In the genomic region with DNA sequence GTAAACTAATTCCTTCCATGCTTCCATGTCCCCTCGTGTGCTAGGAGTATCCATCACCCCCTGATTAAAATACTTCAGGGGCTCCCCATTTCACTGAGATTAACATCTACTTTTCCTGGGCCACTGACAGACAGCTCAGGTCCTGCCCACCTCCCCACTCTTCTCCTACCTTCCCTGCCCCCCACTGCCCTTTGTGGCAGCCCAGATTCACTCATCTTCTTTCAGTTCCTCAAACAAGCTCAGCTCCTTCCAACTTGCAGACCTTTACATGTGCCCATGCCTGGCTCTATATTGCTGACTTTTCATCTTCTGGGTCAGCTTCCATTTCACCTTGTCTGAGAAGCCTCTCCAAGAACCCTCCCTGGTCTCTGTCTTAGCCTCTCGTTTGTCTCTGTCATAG, we compare ENCODE assay signal across 1 cellular context.
TF ChIP-seq lines count a peak whose summit lies in the region.

No MANE protein-coding gene starts in this region.

TF ChIP-seq in GM12878, 131 proteins besides CTCF, POLR2A, EP300 and RAD21 (continues in another document):
- no peak for TF ChIP-seq PAX8 (IDR thresholded peaks at IDR 0.05)
- TF ChIP-seq BRCA1 (IDR thresholded peaks at IDR 0.05; ENCODE audit: low read depth, low read length), result no peak
- TF ChIP-seq IKZF2 (IDR thresholded peaks at IDR 0.05), result peak; percentile 70 to 84
- no peak for TF ChIP-seq ZNF217 (IDR thresholded peaks at IDR 0.05)
- TF ChIP-seq, protein P1, sequence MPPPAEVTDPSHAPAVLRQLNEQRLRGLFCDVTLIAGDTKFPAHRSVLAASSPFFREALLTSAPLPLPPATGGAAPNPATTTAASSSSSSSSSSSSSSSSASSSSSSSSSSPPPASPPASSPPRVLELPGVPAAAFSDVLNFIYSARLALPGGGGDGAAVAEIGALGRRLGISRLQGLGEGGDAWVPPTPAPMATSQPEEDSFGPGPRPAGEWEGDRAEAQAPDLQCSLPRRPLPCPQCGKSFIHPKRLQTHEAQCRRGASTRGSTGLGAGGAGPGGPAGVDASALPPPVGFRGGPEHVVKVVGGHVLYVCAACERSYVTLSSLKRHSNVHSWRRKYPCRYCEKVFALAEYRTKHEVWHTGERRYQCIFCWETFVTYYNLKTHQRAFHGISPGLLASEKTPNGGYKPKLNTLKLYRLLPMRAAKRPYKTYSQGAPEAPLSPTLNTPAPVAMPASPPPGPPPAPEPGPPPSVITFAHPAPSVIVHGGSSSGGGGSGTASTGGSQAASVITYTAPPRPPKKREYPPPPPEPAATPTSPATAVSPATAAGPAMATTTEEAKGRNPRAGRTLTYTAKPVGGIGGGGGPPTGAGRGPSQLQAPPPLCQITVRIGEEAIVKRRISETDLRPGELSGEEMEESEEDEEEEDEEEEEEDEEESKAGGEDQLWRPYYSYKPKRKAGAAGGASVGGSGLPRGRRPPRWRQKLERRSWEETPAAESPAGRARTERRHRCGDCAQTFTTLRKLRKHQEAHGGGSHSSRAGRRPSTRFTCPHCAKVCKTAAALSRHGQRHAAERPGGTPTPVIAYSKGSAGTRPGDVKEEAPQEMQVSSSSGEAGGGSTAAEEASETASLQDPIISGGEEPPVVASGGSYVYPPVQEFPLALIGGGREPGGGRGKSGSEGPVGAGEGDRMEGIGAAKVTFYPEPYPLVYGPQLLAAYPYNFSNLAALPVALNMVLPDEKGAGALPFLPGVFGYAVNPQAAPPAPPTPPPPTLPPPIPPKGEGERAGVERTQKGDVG (CRISPR knock-in tag; IDR thresholded peaks at IDR 0.05), result no peak
- no peak for TF ChIP-seq GATAD2B (conservative IDR thresholded peaks at IDR 0.05; ENCODE audit: low read depth)
- TF ChIP-seq POLR2AphosphoS2 (IDR thresholded peaks at IDR 0.05; ENCODE audit: low read depth, low read length), result no peak
- TF ChIP-seq RB1 (IDR thresholded peaks at IDR 0.05; ENCODE audit: borderline replicate concordance), result no peak
- TF ChIP-seq SRF (IDR thresholded peaks at IDR 0.05; ENCODE audit: low read depth in 2 of 2, low read length in 2 of 2), result peak in 1 of 2 experiments; percentile 74; a peak in 1 of 4 replicates
- no peak for TF ChIP-seq ASH2L (IDR thresholded peaks at IDR 0.05; ENCODE audit: borderline replicate concordance, low read depth)
- TF ChIP-seq CREM (IDR thresholded peaks at IDR 0.05; ENCODE audit: low read depth), result peak; percentile 78
- TF ChIP-seq KAT2A (conservative IDR thresholded peaks at IDR 0.05; ENCODE audit: control insufficient read depth, low read depth, low read length), result no peak
- TF ChIP-seq, protein P2, sequence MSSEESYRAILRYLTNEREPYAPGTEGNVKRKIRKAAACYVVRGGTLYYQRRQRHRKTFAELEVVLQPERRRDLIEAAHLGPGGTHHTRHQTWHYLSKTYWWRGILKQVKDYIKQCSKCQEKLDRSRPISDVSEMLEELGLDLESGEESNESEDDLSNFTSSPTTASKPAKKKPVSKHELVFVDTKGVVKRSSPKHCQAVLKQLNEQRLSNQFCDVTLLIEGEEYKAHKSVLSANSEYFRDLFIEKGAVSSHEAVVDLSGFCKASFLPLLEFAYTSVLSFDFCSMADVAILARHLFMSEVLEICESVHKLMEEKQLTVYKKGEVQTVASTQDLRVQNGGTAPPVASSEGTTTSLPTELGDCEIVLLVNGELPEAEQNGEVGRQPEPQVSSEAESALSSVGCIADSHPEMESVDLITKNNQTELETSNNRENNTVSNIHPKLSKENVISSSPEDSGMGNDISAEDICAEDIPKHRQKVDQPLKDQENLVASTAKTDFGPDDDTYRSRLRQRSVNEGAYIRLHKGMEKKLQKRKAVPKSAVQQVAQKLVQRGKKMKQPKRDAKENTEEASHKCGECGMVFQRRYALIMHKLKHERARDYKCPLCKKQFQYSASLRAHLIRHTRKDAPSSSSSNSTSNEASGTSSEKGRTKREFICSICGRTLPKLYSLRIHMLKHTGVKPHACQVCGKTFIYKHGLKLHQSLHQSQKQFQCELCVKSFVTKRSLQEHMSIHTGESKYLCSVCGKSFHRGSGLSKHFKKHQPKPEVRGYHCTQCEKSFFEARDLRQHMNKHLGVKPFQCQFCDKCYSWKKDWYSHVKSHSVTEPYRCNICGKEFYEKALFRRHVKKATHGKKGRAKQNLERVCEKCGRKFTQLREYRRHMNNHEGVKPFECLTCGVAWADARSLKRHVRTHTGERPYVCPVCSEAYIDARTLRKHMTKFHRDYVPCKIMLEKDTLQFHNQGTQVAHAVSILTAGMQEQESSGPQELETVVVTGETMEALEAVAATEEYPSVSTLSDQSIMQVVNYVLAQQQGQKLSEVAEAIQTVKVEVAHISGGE (CRISPR knock-in tag; IDR thresholded peaks at IDR 0.05), result no peak
- TF ChIP-seq, protein P3, sequence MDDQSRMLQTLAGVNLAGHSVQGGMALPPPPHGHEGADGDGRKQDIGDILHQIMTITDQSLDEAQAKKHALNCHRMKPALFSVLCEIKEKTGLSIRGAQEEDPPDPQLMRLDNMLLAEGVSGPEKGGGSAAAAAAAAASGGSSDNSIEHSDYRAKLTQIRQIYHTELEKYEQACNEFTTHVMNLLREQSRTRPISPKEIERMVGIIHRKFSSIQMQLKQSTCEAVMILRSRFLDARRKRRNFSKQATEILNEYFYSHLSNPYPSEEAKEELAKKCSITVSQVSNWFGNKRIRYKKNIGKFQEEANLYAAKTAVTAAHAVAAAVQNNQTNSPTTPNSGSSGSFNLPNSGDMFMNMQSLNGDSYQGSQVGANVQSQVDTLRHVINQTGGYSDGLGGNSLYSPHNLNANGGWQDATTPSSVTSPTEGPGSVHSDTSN (IDR thresholded peaks at IDR 0.05; ENCODE audit: insufficient replicate concordance, low read depth, low read length), result peak; percentile 56
- TF ChIP-seq ATF7 (IDR thresholded peaks at IDR 0.05; ENCODE audit: low read depth), result no peak; the same call in 1 of the 2 replicates
- TF ChIP-seq PML (IDR thresholded peaks at IDR 0.05; ENCODE audit: low read length), result no peak
- 0 out of 2 replicates have a peak, but pooled peaks have one; percentile 77 for TF ChIP-seq RCOR1 (conservative IDR thresholded peaks at IDR 0.05; ENCODE audit: low read depth, low read length)
- no peak for TF ChIP-seq POLR2AphosphoS5 (IDR thresholded peaks at IDR 0.05; ENCODE audit: low read length)
- no peak for TF ChIP-seq CHD1 (IDR thresholded peaks at IDR 0.05; ENCODE audit: low read depth, low read length)
- TF ChIP-seq HSF1 (IDR thresholded peaks at IDR 0.05; ENCODE audit: low read depth, low read length), result no peak
- TF ChIP-seq STAT1 (conservative IDR thresholded peaks at IDR 0.05), result no peak
- TF ChIP-seq, protein P4, sequence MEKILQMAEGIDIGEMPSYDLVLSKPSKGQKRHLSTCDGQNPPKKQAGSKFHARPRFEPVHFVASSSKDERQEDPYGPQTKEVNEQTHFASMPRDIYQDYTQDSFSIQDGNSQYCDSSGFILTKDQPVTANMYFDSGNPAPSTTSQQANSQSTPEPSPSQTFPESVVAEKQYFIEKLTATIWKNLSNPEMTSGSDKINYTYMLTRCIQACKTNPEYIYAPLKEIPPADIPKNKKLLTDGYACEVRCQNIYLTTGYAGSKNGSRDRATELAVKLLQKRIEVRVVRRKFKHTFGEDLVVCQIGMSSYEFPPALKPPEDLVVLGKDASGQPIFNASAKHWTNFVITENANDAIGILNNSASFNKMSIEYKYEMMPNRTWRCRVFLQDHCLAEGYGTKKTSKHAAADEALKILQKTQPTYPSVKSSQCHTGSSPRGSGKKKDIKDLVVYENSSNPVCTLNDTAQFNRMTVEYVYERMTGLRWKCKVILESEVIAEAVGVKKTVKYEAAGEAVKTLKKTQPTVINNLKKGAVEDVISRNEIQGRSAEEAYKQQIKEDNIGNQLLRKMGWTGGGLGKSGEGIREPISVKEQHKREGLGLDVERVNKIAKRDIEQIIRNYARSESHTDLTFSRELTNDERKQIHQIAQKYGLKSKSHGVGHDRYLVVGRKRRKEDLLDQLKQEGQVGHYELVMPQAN (conservative IDR thresholded peaks at IDR 0.05), result no peak
- peak; percentile 89 for TF ChIP-seq JUNB (IDR thresholded peaks at IDR 0.05)
- TF ChIP-seq MEF2B (IDR thresholded peaks at IDR 0.05; ENCODE audit: partially characterized antibody, poor library complexity, severe bottlenecking), result no peak
- no peak for TF ChIP-seq YBX1 (IDR thresholded peaks at IDR 0.05)
- TF ChIP-seq SUZ12 (IDR thresholded peaks at IDR 0.05; ENCODE audit: unreplicated experiment), result no peak
- TF ChIP-seq FOXM1 (IDR thresholded peaks at IDR 0.05; ENCODE audit: low read depth, low read length), result peak; percentile 50; the same call in 1 of the 2 replicates
- no peak for TF ChIP-seq USF1 (IDR thresholded peaks at IDR 0.05; ENCODE audit: borderline replicate concordance, extremely low read length, insufficient read depth, low read depth, low read length)
- peak; percentile 80 for TF ChIP-seq CHD2 (IDR thresholded peaks at IDR 0.05; ENCODE audit: borderline replicate concordance, low read depth, low read length)
- TF ChIP-seq SPI1 (IDR thresholded peaks at IDR 0.05; ENCODE audit: borderline replicate concordance, insufficient read depth, low read depth, low read length), result peak; percentile 97
- no peak for TF ChIP-seq SIN3A (IDR thresholded peaks at IDR 0.05; ENCODE audit: low read depth, low read length)
- no peak for TF ChIP-seq SMARCA5 (IDR thresholded peaks at IDR 0.05)
- TF ChIP-seq MTA2 (IDR thresholded peaks at IDR 0.05; ENCODE audit: low read depth), result peak; percentile 63
- TF ChIP-seq KDM1A (IDR thresholded peaks at IDR 0.05; ENCODE audit: borderline replicate concordance), result no peak
- TF ChIP-seq, protein P5, sequence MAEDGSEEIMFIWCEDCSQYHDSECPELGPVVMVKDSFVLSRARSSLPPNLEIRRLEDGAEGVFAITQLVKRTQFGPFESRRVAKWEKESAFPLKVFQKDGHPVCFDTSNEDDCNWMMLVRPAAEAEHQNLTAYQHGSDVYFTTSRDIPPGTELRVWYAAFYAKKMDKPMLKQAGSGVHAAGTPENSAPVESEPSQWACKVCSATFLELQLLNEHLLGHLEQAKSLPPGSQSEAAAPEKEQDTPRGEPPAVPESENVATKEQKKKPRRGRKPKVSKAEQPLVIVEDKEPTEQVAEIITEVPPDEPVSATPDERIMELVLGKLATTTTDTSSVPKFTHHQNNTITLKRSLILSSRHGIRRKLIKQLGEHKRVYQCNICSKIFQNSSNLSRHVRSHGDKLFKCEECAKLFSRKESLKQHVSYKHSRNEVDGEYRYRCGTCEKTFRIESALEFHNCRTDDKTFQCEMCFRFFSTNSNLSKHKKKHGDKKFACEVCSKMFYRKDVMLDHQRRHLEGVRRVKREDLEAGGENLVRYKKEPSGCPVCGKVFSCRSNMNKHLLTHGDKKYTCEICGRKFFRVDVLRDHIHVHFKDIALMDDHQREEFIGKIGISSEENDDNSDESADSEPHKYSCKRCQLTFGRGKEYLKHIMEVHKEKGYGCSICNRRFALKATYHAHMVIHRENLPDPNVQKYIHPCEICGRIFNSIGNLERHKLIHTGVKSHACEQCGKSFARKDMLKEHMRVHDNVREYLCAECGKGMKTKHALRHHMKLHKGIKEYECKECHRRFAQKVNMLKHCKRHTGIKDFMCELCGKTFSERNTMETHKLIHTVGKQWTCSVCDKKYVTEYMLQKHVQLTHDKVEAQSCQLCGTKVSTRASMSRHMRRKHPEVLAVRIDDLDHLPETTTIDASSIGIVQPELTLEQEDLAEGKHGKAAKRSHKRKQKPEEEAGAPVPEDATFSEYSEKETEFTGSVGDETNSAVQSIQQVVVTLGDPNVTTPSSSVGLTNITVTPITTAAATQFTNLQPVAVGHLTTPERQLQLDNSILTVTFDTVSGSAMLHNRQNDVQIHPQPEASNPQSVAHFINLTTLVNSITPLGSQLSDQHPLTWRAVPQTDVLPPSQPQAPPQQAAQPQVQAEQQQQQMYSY (CRISPR knock-in tag; IDR thresholded peaks at IDR 0.05), result no peak
- TF ChIP-seq, protein P6, sequence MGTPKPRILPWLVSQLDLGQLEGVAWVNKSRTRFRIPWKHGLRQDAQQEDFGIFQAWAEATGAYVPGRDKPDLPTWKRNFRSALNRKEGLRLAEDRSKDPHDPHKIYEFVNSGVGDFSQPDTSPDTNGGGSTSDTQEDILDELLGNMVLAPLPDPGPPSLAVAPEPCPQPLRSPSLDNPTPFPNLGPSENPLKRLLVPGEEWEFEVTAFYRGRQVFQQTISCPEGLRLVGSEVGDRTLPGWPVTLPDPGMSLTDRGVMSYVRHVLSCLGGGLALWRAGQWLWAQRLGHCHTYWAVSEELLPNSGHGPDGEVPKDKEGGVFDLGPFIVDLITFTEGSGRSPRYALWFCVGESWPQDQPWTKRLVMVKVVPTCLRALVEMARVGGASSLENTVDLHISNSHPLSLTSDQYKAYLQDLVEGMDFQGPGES (IDR thresholded peaks at IDR 0.05), result no peak
- TF ChIP-seq BMI1 (IDR thresholded peaks at IDR 0.05; ENCODE audit: borderline replicate concordance), result no peak; the same call in 1 of the 2 replicates
- TF ChIP-seq NBN (IDR thresholded peaks at IDR 0.05), result 0 out of 2 replicates have a peak, but pooled peaks have one; percentile 19
